1 cellular context compared by ENCODE assay signal in genomic region chr2:218898109-218898878, GRCh38.
TF ChIP-seq lines count a peak whose summit lies in the region.

No MANE protein-coding gene starts in this region.

TF ChIP-seq in K562, 482 proteins besides CTCF, POLR2A, EP300 and RAD21 (continued from another document and continues in another):
- TF ChIP-seq CTCFL (IDR thresholded peaks at IDR 0.05; ENCODE audit: borderline replicate concordance, insufficient read depth, low read depth, low read length, poor library complexity, severe bottlenecking) (peak; percentile 24), ZNF324 (CRISPR knock-in tag; IDR thresholded peaks at IDR 0.05) (no peak), SP1 (CRISPR knock-in tag; IDR thresholded peaks at IDR 0.05) (peak; percentile 43; the same call in 1 of the 2 replicates), CHD4 (IDR thresholded peaks at IDR 0.05; ENCODE audit: insufficient read depth, insufficient replicate concordance, low read depth, low read length, poor library complexity, severe bottlenecking) (no peak), MAX (CRISPR knock-in tag; IDR thresholded peaks at IDR 0.05) (peak; percentile 58), NFYB (IDR thresholded peaks at IDR 0.05; ENCODE audit: extremely low read depth, insufficient read length) (no peak), MAZ (CRISPR knock-in tag; conservative IDR thresholded peaks at IDR 0.05 in 1 of 2, IDR thresholded peaks at IDR 0.05 in 1 of 2) (peak in 1 of 2 experiments; percentile 35; a peak in 1 of 4 replicates), ZNF707 (CRISPR knock-in tag; conservative IDR thresholded peaks at IDR 0.05) (no peak), ZNF695 (CRISPR knock-in tag; IDR thresholded peaks at IDR 0.05) (no peak), NCOA4 (IDR thresholded peaks at IDR 0.05; ENCODE audit: partially characterized antibody) (no peak), ZNF551 (CRISPR knock-in tag; IDR thresholded peaks at IDR 0.05) (no peak), SIRT6 (IDR thresholded peaks at IDR 0.05; ENCODE audit: low read depth, low read length) (no peak), ELF2 (CRISPR knock-in tag; IDR thresholded peaks at IDR 0.05) (no peak), ARID4B (CRISPR knock-in tag; IDR thresholded peaks at IDR 0.05) (peak; percentile 35; the same call in 1 of the 2 replicates), ZC3H11A (IDR thresholded peaks at IDR 0.05; ENCODE audit: low read depth, low read length) (no peak), MEIS2 (IDR thresholded peaks at IDR 0.05; ENCODE audit: partially characterized antibody) (no peak), PPARD (CRISPR knock-in tag; IDR thresholded peaks at IDR 0.05) (no peak), GATA2 (CRISPR knock-in tag; IDR thresholded peaks at IDR 0.05) (no peak), ZNF239 (CRISPR knock-in tag; IDR thresholded peaks at IDR 0.05) (no peak), SMARCB1 (IDR thresholded peaks at IDR 0.05; ENCODE audit: insufficient read length, low read depth) (no peak), HMGXB4 (CRISPR knock-in tag; IDR thresholded peaks at IDR 0.05) (no peak), ZNF57 (CRISPR knock-in tag; IDR thresholded peaks at IDR 0.05) (no peak), ZFX (CRISPR knock-in tag; IDR thresholded peaks at IDR 0.05) (peak; percentile 38; the same call in 1 of the 2 replicates), SMC3 (conservative IDR thresholded peaks at IDR 0.05; ENCODE audit: insufficient read depth, low read depth, low read length) (peak; percentile 75), STAT5A (IDR thresholded peaks at IDR 0.05; ENCODE audit: borderline replicate concordance, low read length) (no peak), ASH1L (IDR thresholded peaks at IDR 0.05; ENCODE audit: borderline replicate concordance, low read depth, partially characterized antibody) (no peak), ZNF280A (IDR thresholded peaks at IDR 0.05; ENCODE audit: low read depth, partially characterized antibody) (no peak), RB1 (IDR thresholded peaks at IDR 0.05; ENCODE audit: low read depth) (peak; percentile 80), TSC22D4 (tag; IDR thresholded peaks at IDR 0.05) (no peak), YY1 (IDR thresholded peaks at IDR 0.05; ENCODE audit: borderline replicate concordance in 1 of 3, control insufficient read depth in 1 of 3, extremely low read depth in 1 of 3, insufficient read depth in 3 of 3, insufficient read length in 1 of 3, insufficient replicate concordance in 2 of 3, low read depth in 1 of 3, low read length in 2 of 3) (peak in 1 of 3 experiments; percentile 17), SPI1 (IDR thresholded peaks at IDR 0.05; ENCODE audit: borderline replicate concordance, low read depth, low read length) (no peak), ZNF511 (CRISPR knock-in tag; IDR thresholded peaks at IDR 0.05) (0 out of 2 replicates have a peak, but pooled peaks have one; percentile 29), GATAD2A (IDR thresholded peaks at IDR 0.05) (no peak), TAL1 (IDR thresholded peaks at IDR 0.05) (no peak), CREM (IDR thresholded peaks at IDR 0.05; ENCODE audit: low read depth) (peak; percentile 39; the same call in 1 of the 2 replicates), MED1 (CRISPR knock-in tag; IDR thresholded peaks at IDR 0.05; ENCODE audit: borderline replicate concordance) (no peak)
- TF ChIP-seq, protein P1, sequence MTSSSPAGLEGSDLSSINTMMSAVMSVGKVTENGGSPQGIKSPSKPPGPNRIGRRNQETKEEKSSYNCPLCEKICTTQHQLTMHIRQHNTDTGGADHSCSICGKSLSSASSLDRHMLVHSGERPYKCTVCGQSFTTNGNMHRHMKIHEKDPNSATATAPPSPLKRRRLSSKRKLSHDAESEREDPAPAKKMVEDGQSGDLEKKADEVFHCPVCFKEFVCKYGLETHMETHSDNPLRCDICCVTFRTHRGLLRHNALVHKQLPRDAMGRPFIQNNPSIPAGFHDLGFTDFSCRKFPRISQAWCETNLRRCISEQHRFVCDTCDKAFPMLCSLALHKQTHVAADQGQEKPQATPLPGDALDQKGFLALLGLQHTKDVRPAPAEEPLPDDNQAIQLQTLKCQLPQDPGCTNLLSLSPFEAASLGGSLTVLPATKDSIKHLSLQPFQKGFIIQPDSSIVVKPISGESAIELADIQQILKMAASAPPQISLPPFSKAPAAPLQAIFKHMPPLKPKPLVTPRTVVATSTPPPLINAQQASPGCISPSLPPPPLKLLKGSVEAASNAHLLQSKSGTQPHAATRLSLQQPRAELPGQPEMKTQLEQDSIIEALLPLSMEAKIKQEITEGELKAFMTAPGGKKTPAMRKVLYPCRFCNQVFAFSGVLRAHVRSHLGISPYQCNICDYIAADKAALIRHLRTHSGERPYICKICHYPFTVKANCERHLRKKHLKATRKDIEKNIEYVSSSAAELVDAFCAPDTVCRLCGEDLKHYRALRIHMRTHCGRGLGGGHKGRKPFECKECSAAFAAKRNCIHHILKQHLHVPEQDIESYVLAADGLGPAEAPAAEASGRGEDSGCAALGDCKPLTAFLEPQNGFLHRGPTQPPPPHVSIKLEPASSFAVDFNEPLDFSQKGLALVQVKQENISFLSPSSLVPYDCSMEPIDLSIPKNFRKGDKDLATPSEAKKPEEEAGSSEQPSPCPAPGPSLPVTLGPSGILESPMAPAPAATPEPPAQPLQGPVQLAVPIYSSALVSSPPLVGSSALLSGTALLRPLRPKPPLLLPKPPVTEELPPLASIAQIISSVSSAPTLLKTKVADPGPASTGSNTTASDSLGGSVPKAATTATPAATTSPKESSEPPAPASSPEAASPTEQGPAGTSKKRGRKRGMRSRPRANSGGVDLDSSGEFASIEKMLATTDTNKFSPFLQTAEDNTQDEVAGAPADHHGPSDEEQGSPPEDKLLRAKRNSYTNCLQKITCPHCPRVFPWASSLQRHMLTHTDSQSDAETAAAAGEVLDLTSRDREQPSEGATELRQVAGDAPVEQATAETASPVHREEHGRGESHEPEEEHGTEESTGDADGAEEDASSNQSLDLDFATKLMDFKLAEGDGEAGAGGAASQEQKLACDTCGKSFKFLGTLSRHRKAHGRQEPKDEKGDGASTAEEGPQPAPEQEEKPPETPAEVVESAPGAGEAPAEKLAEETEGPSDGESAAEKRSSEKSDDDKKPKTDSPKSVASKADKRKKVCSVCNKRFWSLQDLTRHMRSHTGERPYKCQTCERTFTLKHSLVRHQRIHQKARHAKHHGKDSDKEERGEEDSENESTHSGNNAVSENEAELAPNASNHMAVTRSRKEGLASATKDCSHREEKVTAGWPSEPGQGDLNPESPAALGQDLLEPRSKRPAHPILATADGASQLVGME (CRISPR knock-in tag; IDR thresholded peaks at IDR 0.05): no peak
- TF ChIP-seq, protein P2, sequence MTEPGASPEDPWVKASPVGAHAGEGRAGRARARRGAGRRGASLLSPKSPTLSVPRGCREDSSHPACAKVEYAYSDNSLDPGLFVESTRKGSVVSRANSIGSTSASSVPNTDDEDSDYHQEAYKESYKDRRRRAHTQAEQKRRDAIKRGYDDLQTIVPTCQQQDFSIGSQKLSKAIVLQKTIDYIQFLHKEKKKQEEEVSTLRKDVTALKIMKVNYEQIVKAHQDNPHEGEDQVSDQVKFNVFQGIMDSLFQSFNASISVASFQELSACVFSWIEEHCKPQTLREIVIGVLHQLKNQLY (CRISPR knock-in tag; conservative IDR thresholded peaks at IDR 0.05): no peak
- TF ChIP-seq, protein P3, sequence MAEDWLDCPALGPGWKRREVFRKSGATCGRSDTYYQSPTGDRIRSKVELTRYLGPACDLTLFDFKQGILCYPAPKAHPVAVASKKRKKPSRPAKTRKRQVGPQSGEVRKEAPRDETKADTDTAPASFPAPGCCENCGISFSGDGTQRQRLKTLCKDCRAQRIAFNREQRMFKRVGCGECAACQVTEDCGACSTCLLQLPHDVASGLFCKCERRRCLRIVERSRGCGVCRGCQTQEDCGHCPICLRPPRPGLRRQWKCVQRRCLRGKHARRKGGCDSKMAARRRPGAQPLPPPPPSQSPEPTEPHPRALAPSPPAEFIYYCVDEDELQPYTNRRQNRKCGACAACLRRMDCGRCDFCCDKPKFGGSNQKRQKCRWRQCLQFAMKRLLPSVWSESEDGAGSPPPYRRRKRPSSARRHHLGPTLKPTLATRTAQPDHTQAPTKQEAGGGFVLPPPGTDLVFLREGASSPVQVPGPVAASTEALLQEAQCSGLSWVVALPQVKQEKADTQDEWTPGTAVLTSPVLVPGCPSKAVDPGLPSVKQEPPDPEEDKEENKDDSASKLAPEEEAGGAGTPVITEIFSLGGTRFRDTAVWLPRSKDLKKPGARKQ (CRISPR knock-in tag; IDR thresholded peaks at IDR 0.05): no peak
- TF ChIP-seq, protein P4, sequence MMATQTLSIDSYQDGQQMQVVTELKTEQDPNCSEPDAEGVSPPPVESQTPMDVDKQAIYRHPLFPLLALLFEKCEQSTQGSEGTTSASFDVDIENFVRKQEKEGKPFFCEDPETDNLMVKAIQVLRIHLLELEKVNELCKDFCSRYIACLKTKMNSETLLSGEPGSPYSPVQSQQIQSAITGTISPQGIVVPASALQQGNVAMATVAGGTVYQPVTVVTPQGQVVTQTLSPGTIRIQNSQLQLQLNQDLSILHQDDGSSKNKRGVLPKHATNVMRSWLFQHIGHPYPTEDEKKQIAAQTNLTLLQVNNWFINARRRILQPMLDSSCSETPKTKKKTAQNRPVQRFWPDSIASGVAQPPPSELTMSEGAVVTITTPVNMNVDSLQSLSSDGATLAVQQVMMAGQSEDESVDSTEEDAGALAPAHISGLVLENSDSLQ (IDR thresholded peaks at IDR 0.05): no peak
